Comparison of ENCODE assay signal across 1 cellular context in the genomic region with DNA sequence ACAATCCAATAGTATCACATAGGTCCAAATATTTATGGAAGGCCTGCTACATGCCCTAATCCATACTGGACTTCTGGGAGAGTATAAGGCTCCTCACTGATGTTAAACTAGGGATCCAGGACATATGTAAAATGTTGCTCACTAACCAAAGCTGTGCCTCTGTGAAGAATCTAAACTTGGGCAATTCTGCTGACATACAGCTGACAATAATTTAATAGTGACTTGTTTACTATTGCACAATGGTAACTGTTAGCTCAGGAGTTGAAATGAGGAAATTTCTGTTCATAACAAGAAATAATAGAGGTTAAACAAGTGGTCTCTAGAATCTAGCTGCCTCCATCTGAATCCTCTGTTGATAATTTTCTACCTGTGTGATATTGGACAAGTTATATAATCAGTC.
TF ChIP-seq lines count a peak whose summit lies in the region.

No MANE protein-coding gene starts in this region.

TF ChIP-seq in K562, 482 proteins besides CTCF, POLR2A, EP300 and RAD21 (continued from another document):
- TF ChIP-seq, protein P1, sequence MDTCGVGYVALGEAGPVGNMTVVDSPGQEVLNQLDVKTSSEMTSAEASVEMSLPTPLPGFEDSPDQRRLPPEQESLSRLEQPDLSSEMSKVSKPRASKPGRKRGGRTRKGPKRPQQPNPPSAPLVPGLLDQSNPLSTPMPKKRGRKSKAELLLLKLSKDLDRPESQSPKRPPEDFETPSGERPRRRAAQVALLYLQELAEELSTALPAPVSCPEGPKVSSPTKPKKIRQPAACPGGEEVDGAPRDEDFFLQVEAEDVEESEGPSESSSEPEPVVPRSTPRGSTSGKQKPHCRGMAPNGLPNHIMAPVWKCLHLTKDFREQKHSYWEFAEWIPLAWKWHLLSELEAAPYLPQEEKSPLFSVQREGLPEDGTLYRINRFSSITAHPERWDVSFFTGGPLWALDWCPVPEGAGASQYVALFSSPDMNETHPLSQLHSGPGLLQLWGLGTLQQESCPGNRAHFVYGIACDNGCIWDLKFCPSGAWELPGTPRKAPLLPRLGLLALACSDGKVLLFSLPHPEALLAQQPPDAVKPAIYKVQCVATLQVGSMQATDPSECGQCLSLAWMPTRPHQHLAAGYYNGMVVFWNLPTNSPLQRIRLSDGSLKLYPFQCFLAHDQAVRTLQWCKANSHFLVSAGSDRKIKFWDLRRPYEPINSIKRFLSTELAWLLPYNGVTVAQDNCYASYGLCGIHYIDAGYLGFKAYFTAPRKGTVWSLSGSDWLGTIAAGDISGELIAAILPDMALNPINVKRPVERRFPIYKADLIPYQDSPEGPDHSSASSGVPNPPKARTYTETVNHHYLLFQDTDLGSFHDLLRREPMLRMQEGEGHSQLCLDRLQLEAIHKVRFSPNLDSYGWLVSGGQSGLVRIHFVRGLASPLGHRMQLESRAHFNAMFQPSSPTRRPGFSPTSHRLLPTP (IDR thresholded peaks at IDR 0.05; ENCODE audit: borderline replicate concordance, extremely low read depth, insufficient read length): no peak
- TF ChIP-seq CAMTA2 (CRISPR knock-in tag; conservative IDR thresholded peaks at IDR 0.05) (no peak), HDAC2 (IDR thresholded peaks at IDR 0.05) (no peak), RFX5 (IDR thresholded peaks at IDR 0.05; ENCODE audit: low read depth, low read length) (no peak), PCBP2 (IDR thresholded peaks at IDR 0.05; ENCODE audit: low read depth, low read length, poor library complexity, severe bottlenecking) (no peak), CEBPG (CRISPR knock-in tag; IDR thresholded peaks at IDR 0.05) (no peak), CEBPG (tag; conservative IDR thresholded peaks at IDR 0.05 in 1 of 2, IDR thresholded peaks at IDR 0.05 in 1 of 2) (0 out of 4 replicates have a peak, but pooled peaks of 1 of the 2 experiments have one; percentile 28), SREBF2 (CRISPR knock-in tag; IDR thresholded peaks at IDR 0.05) (no peak), ZKSCAN3 (CRISPR knock-in tag; IDR thresholded peaks at IDR 0.05) (no peak), CEBPB (tag; IDR thresholded peaks at IDR 0.05) (peak; percentile 35; the same call in 1 of the 2 replicates)
